42 cellular contexts compared by ENCODE assay signal in genomic region chr18:43283299-43283698, GRCh38. TPM values are rescaled to one million over a fixed set of nuclear protein-coding genes. Genes with fewer than 3 reads are reported as not detected.
"Had no signal": no experiment of that assay in that cellular context is flagged by ENCODE, and none has a peak within 500 bp of the region (broad histone marks: within the 10 kb centered on the region; RNA-seq: fewer than 3 reads in every experiment).

No MANE protein-coding gene starts in this region.

- H3K36me3 Mint-ChIP-seq: activated naive CD4-positive, alpha-beta T cell treated with anti-CD3 and anti-CD28 coated beads, Interleukin-2, amount 10 ng/mL, durations not matched to agents 7 days and 5 days; activated naive CD4-positive, alpha-beta T cell treated with anti-CD3 and anti-CD28 coated beads, Interleukin-2, amount 50 U/mL, for 24 hours; activated naive CD8-positive, alpha-beta T cell; activated naive CD8-positive, alpha-beta T cell treated with anti-CD3 and anti-CD28 coated beads for 36 hours; activated naive CD8-positive, alpha-beta T cell treated with anti-CD3 and anti-CD28 coated beads, Interleukin-2, amount 10 ng/mL, durations not matched to agents 7 days and 5 days; brain had no signal

- H3K4me1 Mint-ChIP-seq: activated naive CD4-positive, alpha-beta T cell treated with anti-CD3 and anti-CD28 coated beads, Interleukin-2, amount 10 ng/mL, durations not matched to agents 7 days and 5 days; activated naive CD4-positive, alpha-beta T cell treated with anti-CD3 and anti-CD28 coated beads, Interleukin-2, amount 50 U/mL, for 24 hours; activated naive CD8-positive, alpha-beta T cell treated with anti-CD3 and anti-CD28 coated beads for 36 hours; activated naive CD8-positive, alpha-beta T cell treated with anti-CD3 and anti-CD28 coated beads, Interleukin-2, amount 10 ng/mL, durations not matched to agents 7 days and 5 days; activated naive CD8-positive, alpha-beta T cell treated with anti-CD3 and anti-CD28 coated beads, Interleukin-2, amount 50 U/mL, for 24 hours; activated T-helper 17 cell treated with anti-CD3 and anti-CD28 coated beads, Interleukin-2, amount 50 U/mL, for 72 hours; central memory CD8-positive, alpha-beta T cell had no signal

- H3K4me3 ChIP-seq: adrenal gland, ascending aorta, body of pancreas, breast epithelium, cardiac muscle cell had no signal

- H3K27ac ChIP-seq: adrenal gland, ascending aorta, body of pancreas, brain microvascular endothelial cell, breast epithelium, cardiac muscle cell had no signal

- DNase-seq: activated effector memory CD4-positive, alpha-beta T cell treated with anti-CD3 and anti-CD28 coated beads, Interleukin-2, amount 50 U/mL, for 16 hours; activated effector memory CD4-positive, alpha-beta T cell treated with Interleukin-2 at 50 U/mL for 16 hours; activated gamma-delta T cell; activated gamma-delta T cell treated with Interleukin-2 at 50 U/mL for 16 hours; activated naive CD4-positive, alpha-beta T cell; activated naive CD4-positive, alpha-beta T cell treated with anti-CD3 and anti-CD28 coated beads for 36 hours; activated naive CD4-positive, alpha-beta T cell treated with anti-CD3 and anti-CD28 coated beads, Interleukin-2, amount 10 ng/mL, durations not matched to agents 7 days and 5 days; activated naive CD4-positive, alpha-beta T cell treated with anti-CD3 and anti-CD28 coated beads, Interleukin-2, amount 50 U/mL, for 16 hours; activated naive CD4-positive, alpha-beta T cell treated with Interleukin-2 at 50 U/mL for 16 hours; activated naive CD8-positive, alpha-beta T cell treated with anti-CD3 and anti-CD28 coated beads for 36 hours; activated naive CD8-positive, alpha-beta T cell treated with anti-CD3 and anti-CD28 coated beads, Interleukin-2, amount 10 ng/mL, durations not matched to agents 7 days and 5 days; activated naive CD8-positive, alpha-beta T cell treated with anti-CD3 and anti-CD28 coated beads, Interleukin-2, amount 50 U/mL, for 24 hours; activated T-cell treated with anti-CD3 and anti-CD28 coated beads, Interleukin-2, amount 50 U/mL, for 1 hour; activated T-cell treated with anti-CD3 and anti-CD28 coated beads, Interleukin-2, amount 50 U/mL, for 24 hours; activated T-cell treated with anti-CD3 and anti-CD28 coated beads, Interleukin-2, amount 50 U/mL, for 4 hours; activated T-cell treated with anti-CD3 and anti-CD28 coated beads, Interleukin-2, amount 50 U/mL, for 48 hours; activated T-cell treated with anti-CD3 and anti-CD28 coated beads, Interleukin-2, amount 50 U/mL, for 72 hours; adrenal gland; amniotic stem cell; amygdala; anterior cingulate cortex; aorta; body of pancreas; brain microvascular endothelial cell; caudate nucleus; central memory CD4-positive, alpha-beta T cell; cerebellar nuclear complex had no signal

- ATAC-seq: activated naive CD4-positive, alpha-beta T cell treated with anti-CD3 and anti-CD28 coated beads, Interleukin-2, amount 50 U/mL, for 72 hours; activated naive CD8-positive, alpha-beta T cell treated with anti-CD3 and anti-CD28 coated beads, Interleukin-2, amount 50 U/mL, for 24 hours; activated T-cell treated with anti-CD3 and anti-CD28 coated beads, Interleukin-2, amount 50 U/mL, for 4 hours; activated T-cell treated with anti-CD3 and anti-CD28 coated beads, Interleukin-2, amount 50 U/mL, for 72 hours; activated T-helper 17 cell treated with anti-CD3 and anti-CD28 coated beads, Interleukin-2, amount 50 U/mL, for 72 hours; body of pancreas had no signal

- H3K36me3 ChIP-seq: adrenal gland, ascending aorta, brain microvascular endothelial cell, breast epithelium, cardiac muscle cell had no signal

- H3K27me3 Mint-ChIP-seq: activated naive CD4-positive, alpha-beta T cell treated with anti-CD3 and anti-CD28 coated beads, Interleukin-2, amount 10 ng/mL, durations not matched to agents 7 days and 5 days; activated naive CD4-positive, alpha-beta T cell treated with anti-CD3 and anti-CD28 coated beads, Interleukin-2, amount 50 U/mL, for 24 hours; activated naive CD8-positive, alpha-beta T cell; activated naive CD8-positive, alpha-beta T cell treated with anti-CD3 and anti-CD28 coated beads for 36 hours; activated T-cell treated with anti-CD3 and anti-CD28 coated beads, Interleukin-2, amount 50 U/mL, for 24 hours; brain; central memory CD8-positive, alpha-beta T cell had no signal

- H3K9me3 ChIP-seq: adrenal gland, ascending aorta, body of pancreas, breast epithelium had no signal

- H3K4me1 ChIP-seq: adrenal gland, ascending aorta, body of pancreas, breast epithelium had no signal

- H3K27ac Mint-ChIP-seq: activated naive CD4-positive, alpha-beta T cell treated with anti-CD3 and anti-CD28 coated beads for 36 hours; activated naive CD4-positive, alpha-beta T cell treated with anti-CD3 and anti-CD28 coated beads, Interleukin-2, amount 10 ng/mL, durations not matched to agents 7 days and 5 days; activated naive CD4-positive, alpha-beta T cell treated with anti-CD3 and anti-CD28 coated beads, Interleukin-2, amount 50 U/mL, for 24 hours; activated naive CD4-positive, alpha-beta T cell treated with anti-CD3 and anti-CD28 coated beads, Interleukin-2, amount 50 U/mL, for 72 hours; activated naive CD8-positive, alpha-beta T cell; activated naive CD8-positive, alpha-beta T cell treated with anti-CD3 and anti-CD28 coated beads for 36 hours; activated naive CD8-positive, alpha-beta T cell treated with anti-CD3 and anti-CD28 coated beads, Interleukin-2, amount 10 ng/mL, durations not matched to agents 7 days and 5 days; activated naive CD8-positive, alpha-beta T cell treated with anti-CD3 and anti-CD28 coated beads, Interleukin-2, amount 50 U/mL, for 24 hours; activated T-cell treated with anti-CD3 and anti-CD28 coated beads, Interleukin-2, amount 50 U/mL, for 24 hours; activated T-cell treated with anti-CD3 and anti-CD28 coated beads, Interleukin-2, amount 50 U/mL, for 72 hours; activated T-helper 1 cell treated with anti-CD3 and anti-CD28 coated beads, Interleukin-12 subunit alpha, Interleukin-12 subunit beta, Interleukin-2, Interleukin-4 antibody, amounts not matched to agents 30 ng/mL and 10 ng/mL and 1 ng/mL, durations not matched to agents 14 hours and 24 hours and 36 hours; activated T-helper 17 cell treated with anti-CD3 and anti-CD28 coated beads, Interleukin-2, amount 50 U/mL, for 72 hours; activated T-helper 2 cell treated with anti-CD3 and anti-CD28 coated beads, Interferon-gamma antibody, Interleukin-2, Interleukin-4, amounts not matched to agents 10 μg/mL and 5 μg/mL and 100 μg/mL, durations not matched to agents 14 hours and 24 hours and 36 hours; brain had no signal

- H3K9me3 Mint-ChIP-seq: activated naive CD4-positive, alpha-beta T cell treated with anti-CD3 and anti-CD28 coated beads, Interleukin-2, amount 10 ng/mL, durations not matched to agents 7 days and 5 days; activated naive CD4-positive, alpha-beta T cell treated with anti-CD3 and anti-CD28 coated beads, Interleukin-2, amount 50 U/mL, for 24 hours; activated naive CD8-positive, alpha-beta T cell treated with anti-CD3 and anti-CD28 coated beads for 36 hours; activated naive CD8-positive, alpha-beta T cell treated with anti-CD3 and anti-CD28 coated beads, Interleukin-2, amount 10 ng/mL, durations not matched to agents 7 days and 5 days; activated T-cell treated with anti-CD3 and anti-CD28 coated beads, Interleukin-2, amount 50 U/mL, for 24 hours; activated T-helper 1 cell treated with anti-CD3 and anti-CD28 coated beads, Interleukin-12 subunit alpha, Interleukin-12 subunit beta, Interleukin-2, Interleukin-4 antibody, amounts not matched to agents 30 ng/mL and 10 ng/mL and 1 ng/mL, durations not matched to agents 14 hours and 24 hours and 36 hours; activated T-helper 2 cell treated with anti-CD3 and anti-CD28 coated beads, Interferon-gamma antibody, Interleukin-2, Interleukin-4, amounts not matched to agents 10 μg/mL and 5 μg/mL and 100 μg/mL, durations not matched to agents 14 hours and 24 hours and 36 hours had no signal

- H3K27me3 ChIP-seq: adrenal gland, ascending aorta, body of pancreas, brain microvascular endothelial cell, breast epithelium, cardiac muscle cell had no signal

- H3K4me3 Mint-ChIP-seq: activated naive CD4-positive, alpha-beta T cell treated with anti-CD3 and anti-CD28 coated beads for 36 hours; activated naive CD4-positive, alpha-beta T cell treated with anti-CD3 and anti-CD28 coated beads, Interleukin-2, amount 10 ng/mL, durations not matched to agents 7 days and 5 days; activated naive CD4-positive, alpha-beta T cell treated with anti-CD3 and anti-CD28 coated beads, Interleukin-2, amount 50 U/mL, for 24 hours; activated naive CD8-positive, alpha-beta T cell; activated naive CD8-positive, alpha-beta T cell treated with anti-CD3 and anti-CD28 coated beads for 36 hours; activated naive CD8-positive, alpha-beta T cell treated with anti-CD3 and anti-CD28 coated beads, Interleukin-2, amount 10 ng/mL, durations not matched to agents 7 days and 5 days; activated naive CD8-positive, alpha-beta T cell treated with anti-CD3 and anti-CD28 coated beads, Interleukin-2, amount 50 U/mL, for 24 hours; activated T-cell treated with anti-CD3 and anti-CD28 coated beads, Interleukin-2, amount 50 U/mL, for 24 hours; activated T-cell treated with anti-CD3 and anti-CD28 coated beads, Interleukin-2, amount 50 U/mL, for 4 hours; activated T-cell treated with anti-CD3 and anti-CD28 coated beads, Interleukin-2, amount 50 U/mL, for 72 hours; activated T-helper 1 cell treated with anti-CD3 and anti-CD28 coated beads, Interleukin-12 subunit alpha, Interleukin-12 subunit beta, Interleukin-2, Interleukin-4 antibody, amounts not matched to agents 30 ng/mL and 10 ng/mL and 1 ng/mL, durations not matched to agents 14 hours and 24 hours and 36 hours; activated T-helper 17 cell treated with anti-CD3 and anti-CD28 coated beads, Interleukin-2, amount 50 U/mL, for 72 hours; brain; central memory CD8-positive, alpha-beta T cell had no signal

RNA-seq across cellular contexts. Expression of gene SYT4, which starts 6.0 kb away (rescaled TPM):
- total RNA-seq: activated naive CD4-positive, alpha-beta T cell treated with anti-CD3 and anti-CD28 coated beads for 36 hours; activated naive CD4-positive, alpha-beta T cell treated with anti-CD3 and anti-CD28 coated beads, Interleukin-2, amount 50 U/mL, for 72 hours; activated naive CD8-positive, alpha-beta T cell treated with anti-CD3 and anti-CD28 coated beads for 36 hours; activated naive CD8-positive, alpha-beta T cell treated with anti-CD3 and anti-CD28 coated beads, Interleukin-2, amount 10 ng/mL, durations not matched to agents 7 days and 5 days; activated T-cell treated with anti-CD3 and anti-CD28 coated beads, Interleukin-2, amount 50 U/mL, for 4 hours; activated T-cell treated with anti-CD3 and anti-CD28 coated beads, Interleukin-2, amount 50 U/mL, for 72 hours; activated T-helper 1 cell treated with anti-CD3 and anti-CD28 coated beads, Interleukin-12 subunit alpha, Interleukin-12 subunit beta, Interleukin-2, Interleukin-4 antibody, amounts not matched to agents 30 ng/mL and 10 ng/mL and 1 ng/mL, durations not matched to agents 14 hours and 24 hours and 36 hours; activated T-helper 17 cell treated with anti-CD3 and anti-CD28 coated beads, Interleukin-2, amount 50 U/mL, for 72 hours; activated T-helper 2 cell treated with anti-CD3 and anti-CD28 coated beads, Interferon-gamma antibody, Interleukin-2, Interleukin-4, amounts not matched to agents 10 μg/mL and 5 μg/mL and 100 μg/mL, durations not matched to agents 14 hours and 24 hours and 36 hours; aorta; ascending aorta; astrocyte; bronchial epithelial cell; cardiac muscle cell; cardiac septum; chondrocyte had no signal
